ENCODE assay signal across 1 cellular context in genomic region chr17:7929158-7930029, GRCh38.
A peak's percentile ranks its signal among the peaks of the same experiment; 100 is the strongest.
TF ChIP-seq lines count a peak whose summit lies in the region.

Gene KCNAB3, minus strand, starts transcription at chr17:7929856. Its CDS starts 421 bp downstream, at chr17:7929435.

TF ChIP-seq in GM12878, 131 proteins besides CTCF, POLR2A, EP300 and RAD21 (continued from another document):
- TF ChIP-seq PKNOX1 (IDR thresholded peaks at IDR 0.05) (peak; percentile 91), ATF3 (IDR thresholded peaks at IDR 0.05; ENCODE audit: borderline replicate concordance, extremely low read depth, low read depth, low read length) (no peak), EGR1 (IDR thresholded peaks at IDR 0.05; ENCODE audit: borderline replicate concordance in 1 of 2, low read depth in 2 of 2, low read length in 2 of 2) (no peak), FOXK2 (IDR thresholded peaks at IDR 0.05) (no peak), HDGF (IDR thresholded peaks at IDR 0.05) (peak; percentile 81; the same call in 1 of the 2 replicates), IKZF2 (IDR thresholded peaks at IDR 0.05) (no peak), NR2C2 (IDR thresholded peaks at IDR 0.05; ENCODE audit: borderline replicate concordance, control insufficient read depth, insufficient read length, low read depth) (no peak), POU2F2 (IDR thresholded peaks at IDR 0.05; ENCODE audit: borderline replicate concordance, low read depth, low read length) (peak; percentile 91; the same call in 1 of the 3 replicates), NBN (IDR thresholded peaks at IDR 0.05) (0 out of 2 replicates have a peak, but pooled peaks have one; percentile 17), JUNB (IDR thresholded peaks at IDR 0.05) (no peak), RB1 (IDR thresholded peaks at IDR 0.05; ENCODE audit: borderline replicate concordance) (no peak), SPI1 (IDR thresholded peaks at IDR 0.05; ENCODE audit: borderline replicate concordance, insufficient read depth, low read depth, low read length) (no peak)
- TF ChIP-seq, protein P1, sequence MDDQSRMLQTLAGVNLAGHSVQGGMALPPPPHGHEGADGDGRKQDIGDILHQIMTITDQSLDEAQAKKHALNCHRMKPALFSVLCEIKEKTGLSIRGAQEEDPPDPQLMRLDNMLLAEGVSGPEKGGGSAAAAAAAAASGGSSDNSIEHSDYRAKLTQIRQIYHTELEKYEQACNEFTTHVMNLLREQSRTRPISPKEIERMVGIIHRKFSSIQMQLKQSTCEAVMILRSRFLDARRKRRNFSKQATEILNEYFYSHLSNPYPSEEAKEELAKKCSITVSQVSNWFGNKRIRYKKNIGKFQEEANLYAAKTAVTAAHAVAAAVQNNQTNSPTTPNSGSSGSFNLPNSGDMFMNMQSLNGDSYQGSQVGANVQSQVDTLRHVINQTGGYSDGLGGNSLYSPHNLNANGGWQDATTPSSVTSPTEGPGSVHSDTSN (IDR thresholded peaks at IDR 0.05; ENCODE audit: insufficient replicate concordance, low read depth, low read length), result peak; percentile 77
